9 cellular contexts compared by ENCODE assay signal in genomic region chr1:240691521-240692338, GRCh38.
A peak's percentile ranks its signal among the peaks of the same experiment; 100 is the strongest.
DNase-seq lines count a peak whose midpoint lies in the region; ATAC-seq and TF ChIP-seq lines count a peak whose summit lies in the region.
"Had no signal": no experiment of that assay in that cellular context is flagged by ENCODE, and none has a peak within 500 bp of the region (broad histone marks: within the 10 kb centered on the region; RNA-seq: fewer than 3 reads in every experiment).

No MANE protein-coding gene starts in this region.

- intact Hi-C loops in transverse colon (cut with DNase I; ENCODE audit: low total_unique reads) = no loop called here

- no peak for TF ChIP-seq EP300 in transverse colon (IDR thresholded peaks at IDR 0.05; ENCODE audit: low read depth)

- 53 to 65% methylated on average over 5 to 11 of the region's 11 CpGs for WGBS in transverse colon (ENCODE audit: low coverage in 1 of 2), 2 donors

- H3K36me3 ChIP-seq in transverse colon = no peaks in the 10 kb centered on the region

- peak; percentile 52 to 66 (median 61) for TF ChIP-seq CTCF in transverse colon (IDR thresholded peaks at IDR 0.05)

- no peaks in the 10 kb centered on the region for H3K9me3 ChIP-seq in transverse colon

- ATAC-seq in HG02759 (IDR thresholded peaks at IDR 0.05; ENCODE audit: unreplicated experiment) = no peak
- no peak for ATAC-seq in HG03097 (IDR thresholded peaks at IDR 0.05; ENCODE audit: low FRiP score, unreplicated experiment)
- ATAC-seq: T-cell had no signal

- peaks cover 0 to 4% (median 0%) of the 10 kb centered on the region in 4 donors for H3K4me1 ChIP-seq in transverse colon

- H3K27me3 ChIP-seq in transverse colon = no peaks in the 10 kb centered on the region

- TF ChIP-seq POLR2A in transverse colon (IDR thresholded peaks at IDR 0.05) = no peak

- peak overlapping the region; percentile 6 to 63 (median 12) for H3K27ac ChIP-seq in transverse colon

- in situ Hi-C loops in transverse colon (cut with MboI; ENCODE audit: low pct_ligation_motif_present in 1 of 4, low pct_unique_long_range_greater_than_20kb in 1 of 4, low sequenced_read_pairs in 3 of 4) = loop anchor here in 2 of 4 donors (25.0 kb wide), 1 partner anchor 504 kb away; no protein-coding TSS in a partner anchor

- no peak overlapping the region for H3K4me3 ChIP-seq in transverse colon

- DNase-seq in EH (ENCODE audit: low read depth) (peak; percentile 76), NCI-H1092 treated with DMSO at 0.1 percent for 48 hours (lab: John Stamatoyannopoulos, UW) (peak; percentile 23), amniotic stem cell (lab: John Stamatoyannopoulos, UW) (peak; percentile 16), kidney tubule cell (ENCODE audit: low spot score) (peak; percentile 5), transverse colon (peak; percentile 19), Kasumi-1 (lab: John Stamatoyannopoulos, UW) (no peak)

Comparison
In these comparisons a context has a peak if more than half of its experiments do, and no peak if none do; other contexts are left out.
1. DNase-seq: peak in EH (single experiment), NCI-H1092 treated with DMSO at 0.1 percent for 48 hours (single experiment), amniotic stem cell (single experiment), kidney tubule cell (single experiment) and transverse colon (single experiment); none in Kasumi-1 (0 of 2).